ENCODE assay signal across 18 cellular contexts in the genomic region with DNA sequence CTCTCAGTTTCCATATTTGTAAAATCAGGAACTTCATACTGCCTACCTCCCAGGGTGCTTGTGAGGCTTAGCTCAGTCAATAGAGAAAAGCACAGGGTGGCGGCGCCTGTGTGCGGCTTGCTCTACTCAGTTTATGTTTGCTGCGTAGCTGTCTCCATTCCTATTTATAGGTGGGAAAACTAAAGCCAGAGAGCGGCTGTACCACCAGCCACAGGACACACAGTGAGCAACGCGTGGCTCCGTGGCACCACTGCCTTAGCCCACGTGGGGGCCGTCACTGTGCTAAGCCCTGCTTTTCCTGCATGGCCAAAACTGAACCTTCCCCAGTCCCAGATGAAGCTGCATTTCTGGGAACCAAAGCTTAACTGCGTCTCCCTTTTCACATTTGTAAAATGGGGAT.
DNase-seq lines count a peak whose midpoint lies in the region; ATAC-seq and TF ChIP-seq lines count a peak whose summit lies in the region.
"Had no signal": no experiment of that assay in that cellular context is flagged by ENCODE, and none has a peak within 500 bp of the region (broad histone marks: within the 10 kb centered on the region; RNA-seq: fewer than 3 reads in every experiment).

No MANE protein-coding gene starts in this region.

- no peak overlapping the region for H3K27ac ChIP-seq in VCaP
- H3K27ac ChIP-seq: BLaER1, C4-2B had no signal

- H3K4me3 Mint-ChIP-seq in osteocyte (ENCODE audit: unreplicated experiment): no peak overlapping the region
- H3K4me3 Mint-ChIP-seq in activated naive CD8-positive, alpha-beta T cell treated with anti-CD3 and anti-CD28 coated beads, Interleukin-2, amount 50 U/mL, for 24 hours: no peak overlapping the region
- H3K4me3 Mint-ChIP-seq: CD4-positive, alpha-beta T cell; CD8-positive, alpha-beta memory T cell; HFFc6 had no signal

- no peaks in the 10 kb centered on the region for H3K36me3 Mint-ChIP-seq in osteocyte (ENCODE audit: unreplicated experiment)
- H3K36me3 Mint-ChIP-seq in activated naive CD8-positive, alpha-beta T cell treated with anti-CD3 and anti-CD28 coated beads, Interleukin-2, amount 50 U/mL, for 24 hours (ENCODE audit: low read depth): no peaks in the 10 kb centered on the region
- H3K36me3 Mint-ChIP-seq: CD8-positive, alpha-beta memory T cell had no signal

- TF ChIP-seq CTCF in VCaP (conservative IDR thresholded peaks at IDR 0.05) (0 out of 2 replicates have a peak, but pooled peaks have one; percentile 6), osteocyte (IDR thresholded peaks at IDR 0.05) (no peak), BE2C (IDR thresholded peaks at IDR 0.05; ENCODE audit: low read depth, low read length) (no peak)

- no peaks in the 10 kb centered on the region for H3K4me1 ChIP-seq in BE2C
- H3K4me1 ChIP-seq: HAP-1 had no signal

- H3K27me3 Mint-ChIP-seq in osteocyte (ENCODE audit: unreplicated experiment): no peaks in the 10 kb centered on the region
- H3K27me3 Mint-ChIP-seq in activated naive CD8-positive, alpha-beta T cell treated with anti-CD3 and anti-CD28 coated beads, Interleukin-2, amount 50 U/mL, for 24 hours: no peaks in the 10 kb centered on the region

- ATAC-seq in GM18861 (IDR thresholded peaks at IDR 0.05; ENCODE audit: unreplicated experiment) (no peak), GM19328 (IDR thresholded peaks at IDR 0.05; ENCODE audit: unreplicated experiment) (no peak)
- ATAC-seq in activated naive CD8-positive, alpha-beta T cell treated with anti-CD3 and anti-CD28 coated beads, Interleukin-2, amount 50 U/mL, for 24 hours: no peak
- ATAC-seq: GM12878 had no signal

- H3K9me3 ChIP-seq in BE2C: no peaks in the 10 kb centered on the region
- H3K9me3 ChIP-seq: HAP-1 had no signal

- no peaks in the 10 kb centered on the region for H3K36me3 ChIP-seq in BE2C
- H3K36me3 ChIP-seq: BLaER1, HAP-1 had no signal

- H3K4me1 Mint-ChIP-seq in osteocyte (ENCODE audit: unreplicated experiment): no peaks in the 10 kb centered on the region
- H3K4me1 Mint-ChIP-seq in activated naive CD8-positive, alpha-beta T cell treated with anti-CD3 and anti-CD28 coated beads, Interleukin-2, amount 50 U/mL, for 24 hours: no peaks in the 10 kb centered on the region
- H3K4me1 Mint-ChIP-seq: CD8-positive, alpha-beta memory T cell had no signal

- H3K27ac Mint-ChIP-seq in osteocyte (ENCODE audit: unreplicated experiment): no peak overlapping the region
- H3K27ac Mint-ChIP-seq in activated naive CD8-positive, alpha-beta T cell treated with anti-CD3 and anti-CD28 coated beads, Interleukin-2, amount 50 U/mL, for 24 hours: no peak overlapping the region
- H3K27ac Mint-ChIP-seq: CD4-positive, alpha-beta T cell; CD8-positive, alpha-beta memory T cell; HFFc6 had no signal

- no peaks in the 10 kb centered on the region for H3K9me3 Mint-ChIP-seq in osteocyte (ENCODE audit: unreplicated experiment)
- no peaks in the 10 kb centered on the region for H3K9me3 Mint-ChIP-seq in activated naive CD8-positive, alpha-beta T cell treated with anti-CD3 and anti-CD28 coated beads, Interleukin-2, amount 50 U/mL, for 24 hours
- H3K9me3 Mint-ChIP-seq: CD4-positive, alpha-beta T cell; CD8-positive, alpha-beta memory T cell had no signal

- DNase-seq in islet precursor cell: peak; percentile 23
- DNase-seq in osteocyte (ENCODE audit: extremely low spot score, unreplicated experiment): peak; percentile 38
- no peak for DNase-seq in activated naive CD8-positive, alpha-beta T cell treated with anti-CD3 and anti-CD28 coated beads, Interleukin-2, amount 50 U/mL, for 24 hours
- no peak for DNase-seq in BE2C
- DNase-seq: CD4-positive, alpha-beta T cell; CD8-positive, alpha-beta memory T cell; DMS 273 treated with DMSO at 0.1 percent for 48 hours; DMS79; EL; GDM1; HFFc6 had no signal

- no peaks in the 10 kb centered on the region; the same call in none of the 2 replicates for H3K27me3 ChIP-seq in BE2C
- H3K27me3 ChIP-seq: BLaER1 had no signal

- no peak overlapping the region for H3K4me3 ChIP-seq in BE2C (ENCODE audit: low read depth, low read length)
- H3K4me3 ChIP-seq: BLaER1, GM12878, HAP-1 had no signal

Comparison
In these comparisons a context has a peak if more than half of its experiments do, and no peak if none do; other contexts are left out.
1. DNase-seq: peak in islet precursor cell (single experiment) and osteocyte (single experiment); none in activated naive CD8-positive, alpha-beta T cell treated with anti-CD3 and anti-CD28 coated beads, Interleukin-2, amount 50 U/mL, for 24 hours (single experiment) and BE2C (single experiment).